1 cellular context compared by ENCODE assay signal in the genomic region with DNA sequence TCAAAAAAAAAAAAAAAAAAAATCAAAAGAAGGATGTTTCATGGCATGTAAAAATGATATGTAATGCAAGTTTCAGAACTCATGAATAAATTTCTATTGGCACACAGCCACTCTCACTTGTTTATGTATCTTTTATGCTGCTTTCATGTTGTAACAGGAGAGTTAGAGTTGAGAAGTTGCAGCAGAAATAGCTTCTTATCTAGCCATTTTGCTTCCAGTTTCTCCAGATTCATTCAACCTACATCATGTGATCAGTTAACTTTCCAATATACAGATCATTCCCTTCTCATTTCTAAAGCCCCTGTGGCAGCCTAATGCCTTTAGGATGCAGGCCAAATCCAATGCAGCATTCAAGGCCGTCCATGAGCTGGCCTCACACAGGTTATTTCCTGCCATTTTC.
TF ChIP-seq lines count a peak whose summit lies in the region.

No MANE protein-coding gene starts in this region.

TF ChIP-seq in GM23338, 12 proteins besides CTCF, POLR2A, EP300 and RAD21:
- TF ChIP-seq EZH2 (IDR thresholded peaks at IDR 0.05; ENCODE audit: low read depth, unreplicated experiment), result no peak
- no peak for TF ChIP-seq NANOG (IDR thresholded peaks at IDR 0.05; ENCODE audit: borderline replicate concordance)
- TF ChIP-seq POLR2AphosphoS5 (IDR thresholded peaks at IDR 0.05; ENCODE audit: low read depth), result no peak
- TF ChIP-seq, protein P1, sequence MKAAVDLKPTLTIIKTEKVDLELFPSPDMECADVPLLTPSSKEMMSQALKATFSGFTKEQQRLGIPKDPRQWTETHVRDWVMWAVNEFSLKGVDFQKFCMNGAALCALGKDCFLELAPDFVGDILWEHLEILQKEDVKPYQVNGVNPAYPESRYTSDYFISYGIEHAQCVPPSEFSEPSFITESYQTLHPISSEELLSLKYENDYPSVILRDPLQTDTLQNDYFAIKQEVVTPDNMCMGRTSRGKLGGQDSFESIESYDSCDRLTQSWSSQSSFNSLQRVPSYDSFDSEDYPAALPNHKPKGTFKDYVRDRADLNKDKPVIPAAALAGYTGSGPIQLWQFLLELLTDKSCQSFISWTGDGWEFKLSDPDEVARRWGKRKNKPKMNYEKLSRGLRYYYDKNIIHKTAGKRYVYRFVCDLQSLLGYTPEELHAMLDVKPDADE (IDR thresholded peaks at IDR 0.05), result no peak
- no peak for TF ChIP-seq ZNF331 (CRISPR knock-in tag; IDR thresholded peaks at IDR 0.05; ENCODE audit: low read depth)
- no peak for TF ChIP-seq STAT1 (IDR thresholded peaks at IDR 0.05; ENCODE audit: unreplicated experiment)
- TF ChIP-seq JUNB (IDR thresholded peaks at IDR 0.05; ENCODE audit: unreplicated experiment), result no peak
- TF ChIP-seq, protein P2, sequence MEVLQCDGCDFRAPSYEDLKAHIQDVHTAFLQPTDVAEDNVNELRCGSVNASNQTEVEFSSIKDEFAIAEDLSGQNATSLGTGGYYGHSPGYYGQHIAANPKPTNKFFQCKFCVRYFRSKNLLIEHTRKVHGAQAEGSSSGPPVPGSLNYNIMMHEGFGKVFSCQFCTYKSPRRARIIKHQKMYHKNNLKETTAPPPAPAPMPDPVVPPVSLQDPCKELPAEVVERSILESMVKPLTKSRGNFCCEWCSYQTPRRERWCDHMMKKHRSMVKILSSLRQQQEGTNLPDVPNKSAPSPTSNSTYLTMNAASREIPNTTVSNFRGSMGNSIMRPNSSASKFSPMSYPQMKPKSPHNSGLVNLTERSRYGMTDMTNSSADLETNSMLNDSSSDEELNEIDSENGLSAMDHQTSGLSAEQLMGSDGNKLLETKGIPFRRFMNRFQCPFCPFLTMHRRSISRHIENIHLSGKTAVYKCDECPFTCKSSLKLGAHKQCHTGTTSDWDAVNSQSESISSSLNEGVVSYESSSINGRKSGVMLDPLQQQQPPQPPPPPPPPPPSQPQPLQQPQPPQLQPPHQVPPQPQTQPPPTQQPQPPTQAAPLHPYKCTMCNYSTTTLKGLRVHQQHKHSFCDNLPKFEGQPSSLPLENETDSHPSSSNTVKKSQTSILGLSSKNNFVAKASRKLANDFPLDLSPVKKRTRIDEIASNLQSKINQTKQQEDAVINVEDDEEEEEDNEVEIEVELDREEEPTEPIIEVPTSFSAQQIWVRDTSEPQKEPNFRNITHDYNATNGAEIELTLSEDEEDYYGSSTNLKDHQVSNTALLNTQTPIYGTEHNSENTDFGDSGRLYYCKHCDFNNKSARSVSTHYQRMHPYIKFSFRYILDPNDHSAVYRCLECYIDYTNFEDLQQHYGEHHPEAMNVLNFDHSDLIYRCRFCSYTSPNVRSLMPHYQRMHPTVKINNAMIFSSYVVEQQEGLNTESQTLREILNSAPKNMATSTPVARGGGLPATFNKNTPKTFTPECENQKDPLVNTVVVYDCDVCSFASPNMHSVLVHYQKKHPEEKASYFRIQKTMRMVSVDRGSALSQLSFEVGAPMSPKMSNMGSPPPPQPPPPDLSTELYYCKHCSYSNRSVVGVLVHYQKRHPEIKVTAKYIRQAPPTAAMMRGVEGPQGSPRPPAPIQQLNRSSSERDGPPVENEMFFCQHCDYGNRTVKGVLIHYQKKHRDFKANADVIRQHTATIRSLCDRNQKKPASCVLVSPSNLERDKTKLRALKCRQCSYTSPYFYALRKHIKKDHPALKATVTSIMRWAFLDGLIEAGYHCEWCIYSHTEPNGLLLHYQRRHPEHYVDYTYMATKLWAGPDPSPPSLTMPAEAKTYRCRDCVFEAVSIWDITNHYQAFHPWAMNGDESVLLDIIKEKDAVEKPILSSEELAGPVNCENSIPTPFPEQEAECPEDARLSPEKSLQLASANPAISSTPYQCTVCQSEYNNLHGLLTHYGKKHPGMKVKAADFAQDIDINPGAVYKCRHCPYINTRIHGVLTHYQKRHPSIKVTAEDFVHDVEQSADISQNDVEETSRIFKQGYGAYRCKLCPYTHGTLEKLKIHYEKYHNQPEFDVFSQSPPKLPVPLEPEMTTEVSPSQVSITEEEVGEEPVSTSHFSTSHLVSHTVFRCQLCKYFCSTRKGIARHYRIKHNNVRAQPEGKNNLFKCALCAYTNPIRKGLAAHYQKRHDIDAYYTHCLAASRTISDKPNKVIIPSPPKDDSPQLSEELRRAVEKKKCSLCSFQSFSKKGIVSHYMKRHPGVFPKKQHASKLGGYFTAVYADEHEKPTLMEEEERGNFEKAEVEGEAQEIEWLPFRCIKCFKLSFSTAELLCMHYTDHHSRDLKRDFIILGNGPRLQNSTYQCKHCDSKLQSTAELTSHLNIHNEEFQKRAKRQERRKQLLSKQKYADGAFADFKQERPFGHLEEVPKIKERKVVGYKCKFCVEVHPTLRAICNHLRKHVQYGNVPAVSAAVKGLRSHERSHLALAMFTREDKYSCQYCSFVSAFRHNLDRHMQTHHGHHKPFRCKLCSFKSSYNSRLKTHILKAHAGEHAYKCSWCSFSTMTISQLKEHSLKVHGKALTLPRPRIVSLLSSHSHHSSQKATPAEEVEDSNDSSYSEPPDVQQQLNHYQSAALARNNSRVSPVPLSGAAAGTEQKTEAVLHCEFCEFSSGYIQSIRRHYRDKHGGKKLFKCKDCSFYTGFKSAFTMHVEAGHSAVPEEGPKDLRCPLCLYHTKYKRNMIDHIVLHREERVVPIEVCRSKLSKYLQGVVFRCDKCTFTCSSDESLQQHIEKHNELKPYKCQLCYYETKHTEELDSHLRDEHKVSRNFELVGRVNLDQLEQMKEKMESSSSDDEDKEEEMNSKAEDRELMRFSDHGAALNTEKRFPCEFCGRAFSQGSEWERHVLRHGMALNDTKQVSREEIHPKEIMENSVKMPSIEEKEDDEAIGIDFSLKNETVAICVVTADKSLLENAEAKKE (CRISPR knock-in tag; IDR thresholded peaks at IDR 0.05), result no peak
- TF ChIP-seq EZH2phosphoT487 (IDR thresholded peaks at IDR 0.05; ENCODE audit: unreplicated experiment), result no peak
- no peak for TF ChIP-seq ZNF114 (CRISPR knock-in tag; IDR thresholded peaks at IDR 0.05)
- TF ChIP-seq, protein P3, sequence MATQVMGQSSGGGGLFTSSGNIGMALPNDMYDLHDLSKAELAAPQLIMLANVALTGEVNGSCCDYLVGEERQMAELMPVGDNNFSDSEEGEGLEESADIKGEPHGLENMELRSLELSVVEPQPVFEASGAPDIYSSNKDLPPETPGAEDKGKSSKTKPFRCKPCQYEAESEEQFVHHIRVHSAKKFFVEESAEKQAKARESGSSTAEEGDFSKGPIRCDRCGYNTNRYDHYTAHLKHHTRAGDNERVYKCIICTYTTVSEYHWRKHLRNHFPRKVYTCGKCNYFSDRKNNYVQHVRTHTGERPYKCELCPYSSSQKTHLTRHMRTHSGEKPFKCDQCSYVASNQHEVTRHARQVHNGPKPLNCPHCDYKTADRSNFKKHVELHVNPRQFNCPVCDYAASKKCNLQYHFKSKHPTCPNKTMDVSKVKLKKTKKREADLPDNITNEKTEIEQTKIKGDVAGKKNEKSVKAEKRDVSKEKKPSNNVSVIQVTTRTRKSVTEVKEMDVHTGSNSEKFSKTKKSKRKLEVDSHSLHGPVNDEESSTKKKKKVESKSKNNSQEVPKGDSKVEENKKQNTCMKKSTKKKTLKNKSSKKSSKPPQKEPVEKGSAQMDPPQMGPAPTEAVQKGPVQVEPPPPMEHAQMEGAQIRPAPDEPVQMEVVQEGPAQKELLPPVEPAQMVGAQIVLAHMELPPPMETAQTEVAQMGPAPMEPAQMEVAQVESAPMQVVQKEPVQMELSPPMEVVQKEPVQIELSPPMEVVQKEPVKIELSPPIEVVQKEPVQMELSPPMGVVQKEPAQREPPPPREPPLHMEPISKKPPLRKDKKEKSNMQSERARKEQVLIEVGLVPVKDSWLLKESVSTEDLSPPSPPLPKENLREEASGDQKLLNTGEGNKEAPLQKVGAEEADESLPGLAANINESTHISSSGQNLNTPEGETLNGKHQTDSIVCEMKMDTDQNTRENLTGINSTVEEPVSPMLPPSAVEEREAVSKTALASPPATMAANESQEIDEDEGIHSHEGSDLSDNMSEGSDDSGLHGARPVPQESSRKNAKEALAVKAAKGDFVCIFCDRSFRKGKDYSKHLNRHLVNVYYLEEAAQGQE (IDR thresholded peaks at IDR 0.05; ENCODE audit: unreplicated experiment), result no peak
- TF ChIP-seq CREB1 (CRISPR knock-in tag; IDR thresholded peaks at IDR 0.05; ENCODE audit: low read depth), result no peak
